ENCODE assay signal across 15 cellular contexts in the genomic region with DNA sequence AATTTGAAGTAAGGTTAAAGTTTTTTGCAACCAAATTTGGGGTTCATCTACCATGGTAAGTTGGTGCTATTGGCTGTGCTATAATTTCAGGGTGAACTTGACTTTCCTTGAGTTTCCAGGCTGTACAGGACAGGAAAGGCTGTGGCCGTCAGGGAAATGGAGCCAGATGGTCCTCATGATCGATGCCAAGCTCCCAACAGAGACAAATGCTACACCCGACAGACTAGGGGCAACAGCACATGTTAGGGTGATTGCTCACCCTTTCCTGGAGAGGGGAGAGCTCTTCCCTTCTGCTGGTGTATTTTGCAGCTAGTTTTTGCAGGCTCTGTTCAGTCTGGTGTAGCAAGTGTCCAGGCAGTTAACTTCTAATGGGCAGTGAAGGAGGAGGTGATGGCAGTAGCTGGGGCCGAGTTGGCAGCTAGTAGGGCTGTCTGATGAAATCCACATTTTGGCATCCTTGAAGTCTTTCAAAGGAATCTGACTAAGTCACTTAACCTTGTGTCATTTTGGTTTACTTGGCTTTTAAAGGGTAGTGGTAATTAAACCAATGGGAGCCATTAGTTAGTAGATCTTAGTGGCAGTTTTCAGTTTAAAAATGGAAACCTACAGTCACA. TPM values are rescaled to one million over a fixed set of nuclear protein-coding genes. Genes with fewer than 3 reads are reported as not detected.
DNase-seq lines count a peak whose midpoint lies in the region; FAIRE-seq and TF ChIP-seq lines count a peak whose summit lies in the region.
"Had no signal": no experiment of that assay in that cellular context is flagged by ENCODE, and none has a peak within 500 bp of the region (broad histone marks: within the 10 kb centered on the region; RNA-seq: fewer than 3 reads in every experiment).

No MANE protein-coding gene starts in this region.

- H3K4me1 Mint-ChIP-seq in MCF 10A (ENCODE audit: insufficient read depth, unreplicated experiment) (peaks cover 18% of the 10 kb centered on the region), mesothelial cell of epicardium (peaks cover 47% of the 10 kb centered on the region)
- H3K4me1 Mint-ChIP-seq in activated CD4-positive, alpha-beta memory T cell treated with anti-CD3 and anti-CD28 coated beads, Interleukin-2, amount 10 ng/mL, durations not matched to agents 7 days and 5 days, result no peaks in the 10 kb centered on the region

- H3K9me1 ChIP-seq in endothelial cell of umbilical vein (replicated peaks; ENCODE audit: control insufficient read depth, extremely low read depth, insufficient read depth, low read length), result no peaks in the 10 kb centered on the region

- dilution Hi-C loops in mammary epithelial cell (cut with HindIII; ENCODE audit: low sequenced_read_pairs) (no loop called here), endothelial cell of umbilical vein (cut with MboI; ENCODE audit: extremely low pct_ligation_motif_present, low sequenced_read_pairs) (no loop called here)

- CTCF ChIA-PET in MCF 10A (lab: Yijun Ruan, JAX), result interaction anchor here (0.6 to 3.2 kb wide), 4 partner anchors 9 to 26 kb away, joined by 3 to 21 read pairs (median 6); no protein-coding TSS in a partner anchor
- CTCF ChIA-PET in mammary epithelial cell (lab: Charles Lee; ENCODE audit: low non-redundant PET), result interaction anchor here (0.6 kb wide), 1 partner anchor 47 kb away, joined by 5 read pairs; no protein-coding TSS in a partner anchor
- CTCF ChIA-PET in endothelial cell of umbilical vein (lab: Charles Lee), result interaction anchor here (0.8 to 5.1 kb wide), 3 partner anchors 8 to 47 kb away, joined by 3 to 23 read pairs (median 6); a partner anchor contains a TSS
- CTCF ChIA-PET in activated CD4-positive, alpha-beta memory T cell treated with anti-CD3 and anti-CD28 coated beads, Interleukin-2, amount 10 ng/mL, durations not matched to agents 7 days and 5 days (lab: Charles Lee), result no interaction called here

- H4K20me1 ChIP-seq in mammary epithelial cell (ENCODE audit: insufficient read depth, low read length), result no peaks in the 10 kb centered on the region
- no peaks in the 10 kb centered on the region for H4K20me1 ChIP-seq in endothelial cell of umbilical vein (replicated peaks; ENCODE audit: control insufficient read depth, extremely low read depth, insufficient read depth, low read length)

- DNase-seq in MCF 10A (ENCODE audit: unreplicated experiment) (peak; percentile 23), mammary epithelial cell (no peak), endothelial cell of umbilical vein (ENCODE audit: low read depth, low spot score) (peak; percentile 65), mesothelial cell of epicardium (ENCODE audit: low spot score in 2 of 2, unreplicated experiment in 2 of 2) (no peak), urothelium cell line (ENCODE audit: low spot score) (no peak), T-helper 1 cell (no peak), RPMI8226 (no peak)
- no peak for DNase-seq in activated CD4-positive, alpha-beta memory T cell treated with anti-CD3 and anti-CD28 coated beads, Interleukin-2, amount 10 ng/mL, durations not matched to agents 7 days and 5 days
- DNase-seq: 8988T; activated CD8-positive, alpha-beta memory T cell treated with anti-CD3 and anti-CD28 coated beads, Interleukin-2, amount 50 U/mL, for 48 hours; Kasumi-1; NCI-H2171 treated with DMSO at 0.1 percent for 48 hours; stimulated activated CD4-positive, alpha-beta T cell treated with anti-CD3 and anti-CD28 coated beads, Interleukin-1b, Interleukin-23, amount 100 ng/mL, for 48 hours; stimulated activated naive CD4-positive, alpha-beta T cell had no signal

- no peaks in the 10 kb centered on the region for H3K9me3 Mint-ChIP-seq in MCF 10A (ENCODE audit: unreplicated experiment)
- no peaks in the 10 kb centered on the region for H3K9me3 Mint-ChIP-seq in mesothelial cell of epicardium
- H3K9me3 Mint-ChIP-seq in activated CD4-positive, alpha-beta memory T cell treated with anti-CD3 and anti-CD28 coated beads, Interleukin-2, amount 10 ng/mL, durations not matched to agents 7 days and 5 days, result no peaks in the 10 kb centered on the region

- no peak overlapping the region for H3K4me3 Mint-ChIP-seq in MCF 10A (ENCODE audit: unreplicated experiment)
- H3K4me3 Mint-ChIP-seq in mesothelial cell of epicardium, result no peak overlapping the region
- H3K4me3 Mint-ChIP-seq in activated CD4-positive, alpha-beta memory T cell treated with anti-CD3 and anti-CD28 coated beads, Interleukin-2, amount 10 ng/mL, durations not matched to agents 7 days and 5 days, result no peak overlapping the region

- no TSS peak for BruUV-seq in MCF 10A (replicated peaks; lab: Mats Ljungman, UMichigan)
- BruUV-seq in mammary epithelial cell (replicated peaks; lab: Mats Ljungman, UMichigan), result no TSS peak
- BruUV-seq in endothelial cell of umbilical vein (replicated peaks; lab: Mats Ljungman, UMichigan), result no TSS peak

- no peak overlapping the region for H3K27ac ChIP-seq in mammary epithelial cell (ENCODE audit: insufficient read depth, low read depth, low read length)
- H3K27ac ChIP-seq in endothelial cell of umbilical vein (ENCODE audit: insufficient read depth, low read depth, low read length), result no peak overlapping the region
- H3K27ac ChIP-seq: RWPE1 had no signal

- H3K27ac Mint-ChIP-seq in MCF 10A (ENCODE audit: low read depth, unreplicated experiment) (no peak overlapping the region), mesothelial cell of epicardium (peak overlapping the region; percentile 80)
- no peak overlapping the region for H3K27ac Mint-ChIP-seq in activated CD4-positive, alpha-beta memory T cell treated with anti-CD3 and anti-CD28 coated beads, Interleukin-2, amount 10 ng/mL, durations not matched to agents 7 days and 5 days

- H3K4me2 ChIP-seq in mammary epithelial cell (ENCODE audit: insufficient read depth, low read depth, low read length) (no peak overlapping the region), endothelial cell of umbilical vein (ENCODE audit: insufficient read depth, low read length) (no peak overlapping the region)

- in situ Hi-C loops in mammary epithelial cell (cut with MboI; ENCODE audit: low sequenced_read_pairs in 2 of 2), result no loop called here

- H2AFZ ChIP-seq in mammary epithelial cell (ENCODE audit: low read depth, low read length) (no peak overlapping the region), endothelial cell of umbilical vein (ENCODE audit: low read depth, low read length) (no peak overlapping the region)

- H3K9me3 ChIP-seq in mammary epithelial cell (replicated peaks; ENCODE audit: insufficient read depth, low read length) (no peaks in the 10 kb centered on the region), endothelial cell of umbilical vein (replicated peaks; ENCODE audit: control insufficient read depth, insufficient read depth, low read length) (no peaks in the 10 kb centered on the region)

- no peak overlapping the region for H3K9ac ChIP-seq in mammary epithelial cell (ENCODE audit: insufficient read depth, low read length)
- no peak overlapping the region for H3K9ac ChIP-seq in endothelial cell of umbilical vein (replicated peaks; ENCODE audit: extremely low read depth, insufficient read depth, low read length)

- FAIRE-seq in endothelial cell of umbilical vein (lab: Jason Lieb, UNC) (no peak), urothelium cell line (lab: Jason Lieb, UNC) (no peak)

- TF ChIP-seq CTCF in MCF 10A (IDR thresholded peaks at IDR 0.05; ENCODE audit: unreplicated experiment), result no peak
- no peak for TF ChIP-seq CTCF in mammary epithelial cell (conservative IDR thresholded peaks at IDR 0.05 in 1 of 2, IDR thresholded peaks at IDR 0.05 in 1 of 2; ENCODE audit: extremely low read depth in 1 of 2, insufficient read depth in 1 of 2, low read depth in 1 of 2, low read length in 2 of 2)
- TF ChIP-seq CTCF in endothelial cell of umbilical vein (IDR thresholded peaks at IDR 0.05; ENCODE audit: extremely low read depth in 1 of 2, insufficient read depth in 1 of 2, low read depth in 1 of 2, low read length in 2 of 2), result no peak
- TF ChIP-seq CTCF in mesothelial cell of epicardium (IDR thresholded peaks at IDR 0.05; ENCODE audit: unreplicated experiment), result no peak

- H3K4me1 ChIP-seq in mammary epithelial cell (ENCODE audit: insufficient read depth, low read length) (peaks cover 27% of the 10 kb centered on the region), endothelial cell of umbilical vein (ENCODE audit: control insufficient read depth, extremely low read depth, insufficient read depth, low read length) (peaks cover 24% of the 10 kb centered on the region)

- H3K27me3 Mint-ChIP-seq in MCF 10A (ENCODE audit: insufficient read depth, unreplicated experiment) (no peaks in the 10 kb centered on the region), mesothelial cell of epicardium (ENCODE audit: low read depth) (no peaks in the 10 kb centered on the region)
- peaks cover 2% of the 10 kb centered on the region for H3K27me3 Mint-ChIP-seq in activated CD4-positive, alpha-beta memory T cell treated with anti-CD3 and anti-CD28 coated beads, Interleukin-2, amount 10 ng/mL, durations not matched to agents 7 days and 5 days

- H3K4me3 ChIP-seq in mammary epithelial cell (replicated peaks in 1 of 3; ENCODE audit: insufficient read depth in 1 of 3, low read depth in 2 of 3, low read length in 3 of 3), result no peak overlapping the region
- H3K4me3 ChIP-seq in endothelial cell of umbilical vein (replicated peaks in 1 of 3; ENCODE audit: insufficient read depth in 1 of 3, low read depth in 1 of 3, low read length in 3 of 3), result no peak overlapping the region

- 83% methylated on average over 4 of the region's 4 CpGs for WGBS in mammary epithelial cell (ENCODE audit: low coverage, missing lambda C conversion rate)

- POLR2A ChIA-PET in MCF 10A (lab: Yijun Ruan, JAX) (interaction anchor here (0.6 to 3.6 kb wide), 5 partner anchors 8 to 130 kb away, joined by 4 to 16 read pairs (median 4); a partner anchor contains a TSS), endothelial cell of umbilical vein (lab: Charles Lee) (interaction anchor here (0.8 kb wide), 1 partner anchor 19 kb away, joined by 3 read pairs; no protein-coding TSS in a partner anchor)
- POLR2A ChIA-PET in activated CD4-positive, alpha-beta memory T cell treated with anti-CD3 and anti-CD28 coated beads, Interleukin-2, amount 10 ng/mL, durations not matched to agents 7 days and 5 days (lab: Charles Lee), result no interaction called here

- intact Hi-C loops in MCF 10A (cut with micrococcal nuclease) (no loop called here), mammary epithelial cell (cut with micrococcal nuclease) (no loop called here), endothelial cell of umbilical vein (cut with micrococcal nuclease) (loop anchor here (5.0 kb wide), 1 partner anchor 128 kb away; a partner anchor contains a TSS)

- H3K36me3 Mint-ChIP-seq in MCF 10A (ENCODE audit: insufficient read depth, unreplicated experiment), result no peaks in the 10 kb centered on the region
- peaks cover 3% of the 10 kb centered on the region for H3K36me3 Mint-ChIP-seq in mesothelial cell of epicardium
- no peaks in the 10 kb centered on the region for H3K36me3 Mint-ChIP-seq in activated CD4-positive, alpha-beta memory T cell treated with anti-CD3 and anti-CD28 coated beads, Interleukin-2, amount 10 ng/mL, durations not matched to agents 7 days and 5 days (ENCODE audit: low read depth)

- no peaks in the 10 kb centered on the region for H3K36me3 ChIP-seq in mammary epithelial cell (ENCODE audit: insufficient read depth, low read length)
- H3K36me3 ChIP-seq in endothelial cell of umbilical vein (ENCODE audit: control insufficient read depth in 2 of 2, extremely low read depth in 1 of 2, insufficient read depth in 2 of 2, low read length in 2 of 2), result no peaks in the 10 kb centered on the region

- peaks cover 70% of the 10 kb centered on the region for H3K79me2 ChIP-seq in mammary epithelial cell (ENCODE audit: insufficient read depth, low read length)
- no peaks in the 10 kb centered on the region for H3K79me2 ChIP-seq in endothelial cell of umbilical vein (ENCODE audit: control insufficient read depth, insufficient read depth, low read length)

- no peaks in the 10 kb centered on the region for H3K27me3 ChIP-seq in mammary epithelial cell (ENCODE audit: insufficient read depth, low read length)
- H3K27me3 ChIP-seq in endothelial cell of umbilical vein (ENCODE audit: control insufficient read depth in 2 of 2, insufficient read depth in 2 of 2, low read length in 2 of 2), result no peaks in the 10 kb centered on the region

- TF ChIP-seq POLR2A in endothelial cell of umbilical vein (IDR thresholded peaks at IDR 0.05; ENCODE audit: low read depth, low read length), result no peak

RNA-seq across cellular contexts. Expression of a gene that starts 47.8 kb away (rescaled TPM):
- 5.9 and 7.6 TPM in 2 replicates for total RNA-seq in MCF 10A (2022)
- total RNA-seq in mammary epithelial cell, result 10 to 100 TPM; 20.5 to 20.7 TPM
- 9.1 TPM for polyA plus RNA-seq in mammary epithelial cell
- 67.3 TPM for polyA minus RNA-seq in mammary epithelial cell
- total RNA-seq in endothelial cell of umbilical vein, result 37.7 and 41.8 TPM in 2 replicates
- polyA plus RNA-seq in endothelial cell of umbilical vein, result 8.3 and 9.3 TPM in 2 replicates
- 5.1 and 5.7 TPM in 2 replicates for polyA plus RNA-seq in endothelial cell of umbilical vein (2011; cell fraction: cytosol; rRNA removed)
- polyA plus RNA-seq in endothelial cell of umbilical vein (2011; cell fraction: nucleus; rRNA removed), result 21.7 and 22.7 TPM in 2 replicates
- 6.0 and 6.6 TPM in 2 replicates for polyA plus RNA-seq in endothelial cell of umbilical vein (2012)
- 26.5 and 35.4 TPM in 2 replicates for polyA minus RNA-seq in endothelial cell of umbilical vein
- polyA minus RNA-seq in endothelial cell of umbilical vein (2011; cell fraction: cytosol; rRNA and poly(A)+ RNA removed), result 1.7 TPM
- 99.1 and 132 TPM in 2 replicates for polyA minus RNA-seq in endothelial cell of umbilical vein (2011; cell fraction: nucleus; rRNA and poly(A)+ RNA removed)
- 44.6 to 45.9 TPM (median 45.0 TPM) in 3 replicates for total RNA-seq in mesothelial cell of epicardium
- under 1 TPM; 0.80 to 0.86 TPM for total RNA-seq in activated CD4-positive, alpha-beta memory T cell treated with anti-CD3 and anti-CD28 coated beads, Interleukin-2, amount 10 ng/mL, durations not matched to agents 7 days and 5 days

Comparison
In these comparisons a context has a peak if more than half of its experiments do, and no peak if none do; other contexts are left out.
1. DNase-seq: peak in MCF 10A (single experiment) and endothelial cell of umbilical vein (single experiment); none in mammary epithelial cell (single experiment), mesothelial cell of epicardium (0 of 2), urothelium cell line (single experiment), T-helper 1 cell (0 of 5), activated CD4-positive, alpha-beta memory T cell treated with anti-CD3 and anti-CD28 coated beads, Interleukin-2, amount 10 ng/mL, durations not matched to agents 7 days and 5 days (single experiment) and RPMI8226 (single experiment).